ENCODE assay signal across 19 cellular contexts in the genomic region with DNA sequence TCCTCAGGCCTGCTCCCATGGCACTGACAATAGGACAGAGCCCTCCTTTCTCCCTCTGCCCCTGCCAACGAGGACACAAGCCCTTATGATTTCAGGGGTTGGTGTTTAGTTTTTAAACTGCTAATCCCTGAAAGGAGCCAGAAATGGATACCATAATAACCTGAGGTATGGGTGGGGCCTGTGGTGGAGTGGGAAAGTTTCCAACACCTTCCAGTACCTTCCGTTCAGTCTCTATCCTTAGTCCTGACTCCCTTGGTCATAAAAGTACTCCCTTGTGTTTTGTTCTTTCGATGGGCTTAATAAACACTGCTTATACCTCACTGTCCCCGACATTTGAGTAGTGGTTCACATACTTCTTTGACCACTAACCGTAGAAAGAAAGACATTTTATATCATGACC.
"Had no signal": no experiment of that assay in that cellular context is flagged by ENCODE, and none has a peak within 500 bp of the region (broad histone marks: within the 10 kb centered on the region; RNA-seq: fewer than 3 reads in every experiment).

No MANE protein-coding gene starts in this region.

- H3K4me3 Mint-ChIP-seq: immature natural killer cell; naive thymus-derived CD4-positive, alpha-beta T cell had no signal

- H3K27ac ChIP-seq: dorsolateral prefrontal cortex, foreskin keratinocyte, neutrophil, right atrium auricular region, sigmoid colon, thyroid gland had no signal

- H3K4me3 ChIP-seq: dorsolateral prefrontal cortex, lung, right atrium auricular region, sigmoid colon, skin epidermis, thyroid gland had no signal

- H3K9me3 ChIP-seq: neutrophil, right atrium auricular region, sigmoid colon, thyroid gland had no signal

- FAIRE-seq: kidney had no signal

- H3K4me1 ChIP-seq: right atrium auricular region, sigmoid colon had no signal

- H3K36me3 ChIP-seq: neutrophil, right atrium auricular region, sigmoid colon, thyroid gland had no signal

- ATAC-seq: left cardiac atrium; left ventricle myocardium superior; naive thymus-derived CD4-positive, alpha-beta T cell had no signal

- H3K36me3 Mint-ChIP-seq: immature natural killer cell; naive thymus-derived CD4-positive, alpha-beta T cell had no signal

- H3K27me3 ChIP-seq: dorsolateral prefrontal cortex, foreskin keratinocyte, neutrophil, right atrium auricular region, sigmoid colon, thyroid gland had no signal

- H3K27ac Mint-ChIP-seq: immature natural killer cell; naive thymus-derived CD4-positive, alpha-beta T cell had no signal

- H3K4me1 Mint-ChIP-seq: immature natural killer cell; naive thymus-derived CD4-positive, alpha-beta T cell had no signal

- DNase-seq: central memory CD4-positive, alpha-beta T cell; cortex of kidney; dorsolateral prefrontal cortex; effector CD8-positive, alpha-beta T cell; immature natural killer cell; kidney; left cardiac atrium; left ventricle myocardium superior; mesendoderm; naive thymus-derived CD4-positive, alpha-beta T cell; sigmoid colon; stimulated activated CD4-positive, alpha-beta T cell treated with anti-CD3 and anti-CD28 coated beads, Interleukin-12 subunit alpha, Interleukin-12 subunit beta, amount 100 ng/mL, for 4 hours; stimulated activated naive CD4-positive, alpha-beta T cell; thyroid gland had no signal
